ENCODE assay signal across 7 cellular contexts in genomic region chr19:44770550-44771257, GRCh38. TPM values are rescaled to one million over a fixed set of nuclear protein-coding genes. Genes with fewer than 3 reads are reported as not detected.
DNase-seq lines count a peak whose midpoint lies in the region; ATAC-seq and TF ChIP-seq lines count a peak whose summit lies in the region.

No MANE protein-coding gene starts in this region.

- peaks cover 4% of the 10 kb centered on the region for H3K9me3 Mint-ChIP-seq in activated naive CD8-positive, alpha-beta T cell treated with anti-CD3 and anti-CD28 coated beads, Interleukin-2, amount 50 U/mL, for 24 hours

- H3K27me3 ChIP-seq in heart right ventricle: peaks cover 0 to 7% (median 0%) of the 10 kb centered on the region in 7 donors

- H3K27ac ChIP-seq in heart right ventricle: peak overlapping the region in 1 of 10 donors; percentile 72

- ATAC-seq in HG02884 (IDR thresholded peaks at IDR 0.05; ENCODE audit: unreplicated experiment) (peak; percentile 95), heart right ventricle (peak; percentile 94 to 99 (median 97))
- peak; percentile 100 for ATAC-seq in activated naive CD8-positive, alpha-beta T cell treated with anti-CD3 and anti-CD28 coated beads, Interleukin-2, amount 50 U/mL, for 24 hours

- no peaks in the 10 kb centered on the region for H3K36me3 Mint-ChIP-seq in activated naive CD8-positive, alpha-beta T cell treated with anti-CD3 and anti-CD28 coated beads, Interleukin-2, amount 50 U/mL, for 24 hours (ENCODE audit: low read depth)

- in situ Hi-C loops in GM13977 (cut with MboI; ENCODE audit: low pct_unique_long_range_greater_than_20kb, low sequenced_read_pairs, unreplicated experiment): no loop called here

- H3K4me3 Mint-ChIP-seq in activated naive CD8-positive, alpha-beta T cell treated with anti-CD3 and anti-CD28 coated beads, Interleukin-2, amount 50 U/mL, for 24 hours: peak overlapping the region; percentile 57

- WGBS in heart right ventricle, 2 donors: 19 to 22% methylated on average over 15 of the region's 15 CpGs

- H3K27ac Mint-ChIP-seq in activated naive CD8-positive, alpha-beta T cell treated with anti-CD3 and anti-CD28 coated beads, Interleukin-2, amount 50 U/mL, for 24 hours: peak overlapping the region; percentile 80

- no peaks in the 10 kb centered on the region for H3K27me3 Mint-ChIP-seq in activated naive CD8-positive, alpha-beta T cell treated with anti-CD3 and anti-CD28 coated beads, Interleukin-2, amount 50 U/mL, for 24 hours

- TF ChIP-seq CTCF in GM13977 (IDR thresholded peaks at IDR 0.05; ENCODE audit: extremely low read depth, insufficient read depth, missing control alignments) (peak; percentile 70), heart right ventricle (IDR thresholded peaks at IDR 0.05) (peak; percentile 82 to 95 (median 88))

- intact Hi-C loops in heart right ventricle (cut with DNase I): loop anchor here in 9 of 10 donors (1.0 to 10.0 kb wide), 8 partner anchors 46 to 198 kb away; no protein-coding TSS in a partner anchor

- DNase-seq in GM13977 (ENCODE audit: low spot score): peak; percentile 99
- peak; percentile 95 for DNase-seq in NCI-H146 treated with DMSO at 0.1 percent for 48 hours (lab: John Stamatoyannopoulos, UW; ENCODE audit: unreplicated experiment)
- DNase-seq in T follicular helper cell (ENCODE audit: low read depth): peak; percentile 97
- DNase-seq in activated naive CD8-positive, alpha-beta T cell treated with anti-CD3 and anti-CD28 coated beads, Interleukin-2, amount 50 U/mL, for 24 hours: peak; percentile 96
- peak; percentile 88 to 91 for DNase-seq in heart right ventricle
- DNase-seq in renal cortical epithelial cell (ENCODE audit: low read depth): peak; percentile 93

- H3K4me1 Mint-ChIP-seq in activated naive CD8-positive, alpha-beta T cell treated with anti-CD3 and anti-CD28 coated beads, Interleukin-2, amount 50 U/mL, for 24 hours: peaks cover 29% of the 10 kb centered on the region

- peak overlapping the region in 1 of 10 donors; percentile 10 for H3K4me3 ChIP-seq in heart right ventricle

- peaks cover 0 to 8% (median 0%) of the 10 kb centered on the region in 11 donors for H3K9me3 ChIP-seq in heart right ventricle

- no peaks in the 10 kb centered on the region for H3K36me3 ChIP-seq in heart right ventricle

- H3K4me1 ChIP-seq in heart right ventricle: peaks cover 0 to 41% (median 0%) of the 10 kb centered on the region in 9 donors

RNA-seq across cellular contexts. Expression of gene CBLC, which starts 7.0 kb away (rescaled TPM):
- total RNA-seq in heart right ventricle (under 1 TPM in 1 of 10 donors, not detected in 9; 0.38 TPM), renal cortical epithelial cell (2.4 and 23.1 TPM in 2 replicates)
- not detected for polyA plus RNA-seq in heart right ventricle

RNA-seq across cellular contexts. Expression of gene BCL3, which starts 22.2 kb away (rescaled TPM):
- total RNA-seq in heart right ventricle (10 to 100 TPM in 9 of 10 donors, 1 to 10 TPM in 1; 7.1 to 76.3 (median 20.3) TPM), renal cortical epithelial cell (2.3 and 10.8 TPM in 2 replicates)
- 10 to 100 TPM; 20.7 to 30.7 TPM for polyA plus RNA-seq in heart right ventricle

RNA-seq across cellular contexts. Expression of gene BCAM, which starts 38.2 kb away (rescaled TPM):
- total RNA-seq in heart right ventricle (100 to 1,000 TPM in 4 of 10 donors, 10 to 100 TPM in 6; 72.8 to 118 (median 92.5) TPM), renal cortical epithelial cell (7.5 and 186 TPM in 2 replicates)
- polyA plus RNA-seq in heart right ventricle: 100 to 1,000 TPM in 1 of 2 donors, 10 to 100 TPM in 1; 63.2 to 130 TPM
